In genomic region chr13:33797622-33798021, GRCh38 we compare ENCODE assay signal across 9 cellular contexts. TPM values are rescaled to one million over a fixed set of nuclear protein-coding genes. Genes with fewer than 3 reads are reported as not detected.
DNase-seq lines count a peak whose midpoint lies in the region; ATAC-seq and TF ChIP-seq lines count a peak whose summit lies in the region.
"Had no signal": no experiment of that assay in that cellular context is flagged by ENCODE, and none has a peak within 500 bp of the region (broad histone marks: within the 10 kb centered on the region; RNA-seq: fewer than 3 reads in every experiment).

No MANE protein-coding gene starts in this region.

- H3K36me3 ChIP-seq in GM23338 (ENCODE audit: insufficient read depth) (no peaks in the 10 kb centered on the region), subcutaneous abdominal adipose tissue (ENCODE audit: control insufficient read depth in 5 of 5, insufficient read depth in 5 of 5, low read length in 5 of 5) (no peaks in the 10 kb centered on the region), brain microvascular endothelial cell (replicated peaks) (no peaks in the 10 kb centered on the region)

- no peaks in the 10 kb centered on the region for H3K9me2 ChIP-seq in GM23338 (ENCODE audit: insufficient read depth)

- TF ChIP-seq CTCF in GM23338 (conservative IDR thresholded peaks at IDR 0.05; ENCODE audit: low read depth in 2 of 2): no peak
- TF ChIP-seq CTCF in brain microvascular endothelial cell (IDR thresholded peaks at IDR 0.05; ENCODE audit: low read depth, low read length, missing control alignments): no peak

- ATAC-seq in GM23338 (no peak), SK-N-SH treated with all-trans-retinoic acid at 6 μM for 48 hours (peak; percentile 66), left cardiac atrium (peak; percentile 78 to 91), GM21423 (IDR thresholded peaks at IDR 0.05; ENCODE audit: unreplicated experiment) (no peak)

- in situ Hi-C loops in brain microvascular endothelial cell (cut with HindIII; ENCODE audit: low pct_ligation_motif_present, low sequenced_read_pairs): no loop called here

- no peaks in the 10 kb centered on the region; the same call in 1 of the 2 replicates for H3K4me1 ChIP-seq in GM23338 (ENCODE audit: insufficient read depth)
- peaks cover 0 to 23% (median 10%) of the 10 kb centered on the region in 5 donors for H3K4me1 ChIP-seq in subcutaneous abdominal adipose tissue (ENCODE audit: control insufficient read depth in 5 of 5, insufficient read depth in 5 of 5, low read length in 5 of 5)

- peak overlapping the region; percentile 45; the same call in 1 of the 2 replicates for H2AFZ ChIP-seq in GM23338

- no peaks in the 10 kb centered on the region for H3K9me3 Mint-ChIP-seq in GM23338

- H3K9ac ChIP-seq in subcutaneous abdominal adipose tissue (ENCODE audit: low read length in 5 of 5): peak overlapping the region; percentile 53 to 78 (median 68)

- no peak overlapping the region for H3K4me3 Mint-ChIP-seq in GM23338
- H3K4me3 Mint-ChIP-seq: IgD-negative memory B cell had no signal

- H3K27ac ChIP-seq in GM23338 (ENCODE audit: low read depth) (no peak overlapping the region), subcutaneous abdominal adipose tissue (ENCODE audit: low read depth, low read length) (peak overlapping the region; percentile 39), brain microvascular endothelial cell (no peak overlapping the region)

- H3K27me3 ChIP-seq in GM23338 (ENCODE audit: insufficient read depth) (no peaks in the 10 kb centered on the region), subcutaneous abdominal adipose tissue (ENCODE audit: control insufficient read depth in 5 of 5, insufficient read depth in 4 of 5, low read length in 5 of 5) (no peaks in the 10 kb centered on the region), brain microvascular endothelial cell (replicated peaks) (no peaks in the 10 kb centered on the region)

- intact Hi-C loops in left cardiac atrium (cut with DNase I): loop anchor here in 1 of 2 donors (5.0 kb wide), 1 partner anchor 280 kb away; no protein-coding TSS in a partner anchor

- H3K36me3 Mint-ChIP-seq in GM23338 (ENCODE audit: low read depth): no peaks in the 10 kb centered on the region

- H4K20me1 ChIP-seq in GM23338 (replicated peaks; ENCODE audit: insufficient read depth): no peaks in the 10 kb centered on the region

- H3K4me1 Mint-ChIP-seq in GM23338: peaks cover 6% of the 10 kb centered on the region; the same call in 2 of the 3 replicates

- no peaks in the 10 kb centered on the region for H3F3A ChIP-seq in GM23338 (replicated peaks; ENCODE audit: low read depth)

- H3K27me3 Mint-ChIP-seq in GM23338 (ENCODE audit: insufficient read depth, low read depth, poor library complexity): no peaks in the 10 kb centered on the region

- DNase-seq in GM23338 (ENCODE audit: low spot score) (no peak), left cardiac atrium (no peak), NCI-H2107 treated with DMSO at 0.1 percent for 48 hours (lab: John Stamatoyannopoulos, UW; ENCODE audit: unreplicated experiment) (no peak), brain microvascular endothelial cell (no peak)
- no peak for DNase-seq in stimulated activated CD4-positive, alpha-beta T cell treated with anti-CD3 and anti-CD28 coated beads, Interleukin-4, amount 100 ng/mL, for 1 hour

- no peaks in the 10 kb centered on the region for H3K79me2 ChIP-seq in GM23338 (replicated peaks; ENCODE audit: insufficient read depth)

- no peak overlapping the region for H3K27ac Mint-ChIP-seq in GM23338
- H3K27ac Mint-ChIP-seq: IgD-negative memory B cell had no signal

- no peak overlapping the region for H3K4me2 ChIP-seq in GM23338

- H3K4me3 ChIP-seq in GM23338 (no peak overlapping the region), subcutaneous abdominal adipose tissue (ENCODE audit: low read depth in 1 of 5, low read length in 5 of 5) (peak overlapping the region; percentile 49 to 69 (median 57)), brain microvascular endothelial cell (ENCODE audit: low read depth, low read length) (no peak overlapping the region)

- H3K9me3 ChIP-seq in subcutaneous abdominal adipose tissue (ENCODE audit: control insufficient read depth in 5 of 5, low read length in 5 of 5): no peaks in the 10 kb centered on the region

TF ChIP-seq in GM23338, 12 proteins besides CTCF, POLR2A, EP300 and RAD21 (continues in another document):
- TF ChIP-seq ZNF331 (CRISPR knock-in tag; IDR thresholded peaks at IDR 0.05; ENCODE audit: low read depth) (no peak), ETS1 (IDR thresholded peaks at IDR 0.05) (no peak), EZH2phosphoT487 (IDR thresholded peaks at IDR 0.05; ENCODE audit: unreplicated experiment) (no peak), JUNB (IDR thresholded peaks at IDR 0.05; ENCODE audit: unreplicated experiment) (no peak), CREB1 (CRISPR knock-in tag; IDR thresholded peaks at IDR 0.05; ENCODE audit: low read depth) (no peak)

TF ChIP-seq in SK-N-SH treated with all-trans-retinoic acid at 6 μM for 48 hours, 23 proteins besides CTCF, POLR2A, EP300 and RAD21:
- no peak for TF ChIP-seq GLIS3 (CRISPR knock-in tag; IDR thresholded peaks at IDR 0.05)
TF ChIP-seq in SK-N-SH treated with all-trans-retinoic acid at 6 μM for 48 hours: peak in this region for 0.

RNA-seq across cellular contexts. Expression of gene RFC3, which starts 20.3 kb away (rescaled TPM):
- total RNA-seq in GM23338 (2014; rRNA removed; shearing (Covaris generic)): 75.5 and 84.7 TPM in 2 replicates
- polyA plus RNA-seq in GM23338 (2016; fragmentation: Nextera tagmentation; extraction: Ambion mirVana): 41.0 and 48.7 TPM in 2 replicates
- total RNA-seq in left cardiac atrium: 1 to 10 TPM; 5.2 to 5.6 TPM

Comparison
In these comparisons a context has a peak if more than half of its experiments do, and no peak if none do; other contexts are left out.
1. ATAC-seq: peak in SK-N-SH treated with all-trans-retinoic acid at 6 μM for 48 hours (single experiment) and left cardiac atrium (2 of 2); none in GM23338 (single experiment) and GM21423 (single experiment).
2. H3K4me3 ChIP-seq: peak in subcutaneous abdominal adipose tissue (5 of 5); none in GM23338 (single experiment) and brain microvascular endothelial cell (single experiment).
3. RNA of gene RFC3, which starts 20.3 kb away (total RNA-seq): 75.5 to 84.7 TPM in GM23338; 5.2 to 5.6 TPM in left cardiac atrium; every median in the first group is over 10 times any median in the second.